Comparison of ENCODE assay signal across 33 cellular contexts in genomic region chr5:200985-201384, GRCh38. TPM values are rescaled to one million over a fixed set of nuclear protein-coding genes. Genes with fewer than 3 reads are reported as not detected.
DNase-seq lines count a peak whose midpoint lies in the region.
"Had no signal": no experiment of that assay in that cellular context is flagged by ENCODE, and none has a peak within 500 bp of the region (broad histone marks: within the 10 kb centered on the region; RNA-seq: fewer than 3 reads in every experiment).

No MANE protein-coding gene starts in this region.

- H3K27me3 ChIP-seq in H7 (ENCODE audit: control insufficient read depth, insufficient read depth, low read length), result no peaks in the 10 kb centered on the region
- H3K27me3 ChIP-seq: right lobe of liver, tibial artery had no signal

- H3K4me3 ChIP-seq in H7 (ENCODE audit: insufficient read depth, low read depth, low read length), result no peak overlapping the region
- H3K4me3 ChIP-seq: coronary artery, right lobe of liver, SK-N-MC, tibial artery had no signal

- in situ Hi-C loops in G401 (cut with HindIII; ENCODE audit: low sequenced_read_pairs), result no loop called here

- DNase-seq in 8988T, result peak; percentile 21
- peak; percentile 59 for DNase-seq in H7
- DNase-seq in NCI-H69 (lab: John Stamatoyannopoulos, UW), result peak; percentile 37
- peak; percentile 20 for DNase-seq in iPS-NIHi11 (ENCODE audit: low spot score)
- no peak for DNase-seq in G401 (ENCODE audit: low spot score)
- no peak for DNase-seq in NCI-H524 (lab: John Stamatoyannopoulos, UW)
- DNase-seq in hippocampal formation (lab: John Stamatoyannopoulos, UW), result no peak
- no peak for DNase-seq in HuH-7 (ENCODE audit: low spot score)
- DNase-seq: activated CD4-positive, CD25-positive, alpha-beta regulatory T cell; activated gamma-delta T cell treated with Interleukin-2 at 50 U/mL for 16 hours; activated naive CD8-positive, alpha-beta T cell treated with anti-CD3 and anti-CD28 coated beads, Interleukin-2, amount 50 U/mL, for 24 hours; activated T-cell treated with anti-CD3 and anti-CD28 coated beads, Interleukin-2, amount 50 U/mL, for 48 hours; AML-193; CD4-positive, alpha-beta memory T cell; effector memory CD4-positive, alpha-beta T cell; EL; erythroblast; midbrain; naive B cell; NCI-H1092 treated with DMSO at 0.1 percent for 48 hours; NCI-H1694 treated with DMSO at 0.1 percent for 48 hours; NCI-H82; PC-3; tibial artery had no signal

- peaks cover 8% of the 10 kb centered on the region for H3K36me3 ChIP-seq in H7 (replicated peaks; ENCODE audit: control insufficient read depth, insufficient read depth, low read length)

RNA-seq across cellular contexts. Expression of gene LRRC14B, which starts 9.7 kb away (rescaled TPM):
- 0.44 TPM in 1 of 2 replicates, not detected in the other for total RNA-seq in H7 (2014; rRNA removed; shearing (Covaris generic))
- total RNA-seq in G401 (2014; rRNA removed; shearing (Covaris generic)), result not detected in 2 replicates
- total RNA-seq: A673; astrocyte; CD4-positive, alpha-beta memory T cell; HT-29; M059J; PC-3; progenitor cell of endocrine pancreas; right lobe of liver; T-helper 1 cell treated with Interleukin-12 subunit alpha and Interleukin-12 subunit beta and Interleukin-4 antibody, amounts not matched to agents 30 ng/mL and 1 ng/mL, for 36 hours had no signal

RNA-seq across cellular contexts. Expression of gene CCDC127, which starts 17.0 kb away (rescaled TPM):
- 3.3 and 4.4 TPM in 2 replicates for total RNA-seq in H7 (2014; rRNA removed; shearing (Covaris generic))
- total RNA-seq in G401 (2014; rRNA removed; shearing (Covaris generic)), result 3.5 and 5.8 TPM in 2 replicates

RNA-seq across cellular contexts. Expression of gene SDHA, which starts 17.1 kb away (rescaled TPM):
- total RNA-seq in H7 (2014; rRNA removed; shearing (Covaris generic)), result 93.4 and 112 TPM in 2 replicates
- total RNA-seq in G401 (2014; rRNA removed; shearing (Covaris generic)), result 210 and 223 TPM in 2 replicates

Comparison
In these comparisons a context has a peak if more than half of its experiments do, and no peak if none do; other contexts are left out.
1. DNase-seq: peak in 8988T (single experiment), H7 (single experiment), NCI-H69 (single experiment) and iPS-NIHi11 (single experiment); none in G401 (single experiment), NCI-H524 (0 of 2), hippocampal formation (0 of 2) and HuH-7 (single experiment).